In genomic region chr4:96654045-96654444, GRCh38 we compare ENCODE assay signal across 18 cellular contexts.
"Had no signal": no experiment of that assay in that cellular context is flagged by ENCODE, and none has a peak within 500 bp of the region (broad histone marks: within the 10 kb centered on the region; RNA-seq: fewer than 3 reads in every experiment).

No MANE protein-coding gene starts in this region.

- H3K4me3 ChIP-seq: MG63 had no signal

- H3K27me3 ChIP-seq: MG63 had no signal

- H3K36me3 ChIP-seq: MG63 had no signal

- H3K9me3 ChIP-seq: MG63, SK-N-SH had no signal

- DNase-seq: Karpas-422, KG1, MG63, NCI-H1092, NCI-H1105 treated with DMSO at 0.1 percent for 48 hours, NCI-H1417 treated with DMSO at 0.1 percent for 48 hours, NCI-H146, NCI-H1694 treated with DMSO at 0.1 percent for 48 hours, NCI-H1930, NCI-H2081, NCI-H2107, NCI-H2227 treated with DMSO at 0.1 percent for 48 hours, NCI-H524, NCI-H526 treated with DMSO at 0.1 percent for 48 hours, NCI-H748 treated with DMSO at 0.1 percent for 48 hours, RPMI8226, SHP77, SK-N-SH had no signal
